1 cellular context compared by ENCODE assay signal in the genomic region with DNA sequence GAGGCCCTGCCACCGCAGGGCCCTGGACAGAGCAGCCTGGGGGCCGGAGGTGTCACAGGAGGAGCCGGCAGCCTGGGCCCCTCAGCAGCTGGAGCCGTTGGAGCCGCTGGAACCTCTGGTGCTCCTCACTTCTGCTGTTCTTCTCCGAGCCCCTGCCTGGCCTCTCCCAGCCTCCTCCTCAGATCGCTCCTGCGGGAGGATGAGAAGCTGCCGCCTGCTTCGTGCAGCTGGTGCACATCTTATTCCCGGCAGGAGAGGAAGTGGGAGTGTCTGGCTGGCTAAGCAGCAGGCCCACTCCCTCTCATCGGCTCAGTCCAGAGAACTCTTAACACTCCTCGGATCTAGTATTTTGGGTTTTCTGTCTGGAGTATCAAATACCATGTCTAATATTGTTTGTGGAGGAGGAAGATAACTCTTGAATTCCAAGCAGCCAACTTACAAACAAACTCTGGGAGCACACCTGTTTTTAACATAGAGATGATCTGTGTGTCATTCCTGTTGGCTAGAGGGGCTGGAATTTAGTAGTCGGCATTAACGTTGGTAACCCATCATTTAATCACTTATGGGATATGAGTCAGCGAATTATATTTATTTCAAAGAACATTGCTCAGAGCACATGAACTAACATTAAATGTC.
TF ChIP-seq lines count a peak whose summit lies in the region.

No MANE protein-coding gene starts in this region.

TF ChIP-seq in HepG2, 621 proteins besides CTCF, POLR2A, EP300 and RAD21 (continued from another document):
- TF ChIP-seq, protein P1, sequence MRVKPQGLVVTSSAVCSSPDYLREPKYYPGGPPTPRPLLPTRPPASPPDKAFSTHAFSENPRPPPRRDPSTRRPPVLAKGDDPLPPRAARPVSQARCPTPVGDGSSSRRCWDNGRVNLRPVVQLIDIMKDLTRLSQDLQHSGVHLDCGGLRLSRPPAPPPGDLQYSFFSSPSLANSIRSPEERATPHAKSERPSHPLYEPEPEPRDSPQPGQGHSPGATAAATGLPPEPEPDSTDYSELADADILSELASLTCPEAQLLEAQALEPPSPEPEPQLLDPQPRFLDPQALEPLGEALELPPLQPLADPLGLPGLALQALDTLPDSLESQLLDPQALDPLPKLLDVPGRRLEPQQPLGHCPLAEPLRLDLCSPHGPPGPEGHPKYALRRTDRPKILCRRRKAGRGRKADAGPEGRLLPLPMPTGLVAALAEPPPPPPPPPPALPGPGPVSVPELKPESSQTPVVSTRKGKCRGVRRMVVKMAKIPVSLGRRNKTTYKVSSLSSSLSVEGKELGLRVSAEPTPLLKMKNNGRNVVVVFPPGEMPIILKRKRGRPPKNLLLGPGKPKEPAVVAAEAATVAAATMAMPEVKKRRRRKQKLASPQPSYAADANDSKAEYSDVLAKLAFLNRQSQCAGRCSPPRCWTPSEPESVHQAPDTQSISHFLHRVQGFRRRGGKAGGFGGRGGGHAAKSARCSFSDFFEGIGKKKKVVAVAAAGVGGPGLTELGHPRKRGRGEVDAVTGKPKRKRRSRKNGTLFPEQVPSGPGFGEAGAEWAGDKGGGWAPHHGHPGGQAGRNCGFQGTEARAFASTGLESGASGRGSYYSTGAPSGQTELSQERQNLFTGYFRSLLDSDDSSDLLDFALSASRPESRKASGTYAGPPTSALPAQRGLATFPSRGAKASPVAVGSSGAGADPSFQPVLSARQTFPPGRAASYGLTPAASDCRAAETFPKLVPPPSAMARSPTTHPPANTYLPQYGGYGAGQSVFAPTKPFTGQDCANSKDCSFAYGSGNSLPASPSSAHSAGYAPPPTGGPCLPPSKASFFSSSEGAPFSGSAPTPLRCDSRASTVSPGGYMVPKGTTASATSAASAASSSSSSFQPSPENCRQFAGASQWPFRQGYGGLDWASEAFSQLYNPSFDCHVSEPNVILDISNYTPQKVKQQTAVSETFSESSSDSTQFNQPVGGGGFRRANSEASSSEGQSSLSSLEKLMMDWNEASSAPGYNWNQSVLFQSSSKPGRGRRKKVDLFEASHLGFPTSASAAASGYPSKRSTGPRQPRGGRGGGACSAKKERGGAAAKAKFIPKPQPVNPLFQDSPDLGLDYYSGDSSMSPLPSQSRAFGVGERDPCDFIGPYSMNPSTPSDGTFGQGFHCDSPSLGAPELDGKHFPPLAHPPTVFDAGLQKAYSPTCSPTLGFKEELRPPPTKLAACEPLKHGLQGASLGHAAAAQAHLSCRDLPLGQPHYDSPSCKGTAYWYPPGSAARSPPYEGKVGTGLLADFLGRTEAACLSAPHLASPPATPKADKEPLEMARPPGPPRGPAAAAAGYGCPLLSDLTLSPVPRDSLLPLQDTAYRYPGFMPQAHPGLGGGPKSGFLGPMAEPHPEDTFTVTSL (CRISPR knock-in tag; IDR thresholded peaks at IDR 0.05; ENCODE audit: borderline replicate concordance) = no peak
- TF ChIP-seq ZIK1 (CRISPR knock-in tag; IDR thresholded peaks at IDR 0.05; ENCODE audit: borderline replicate concordance, low read depth) (no peak), MAFF (IDR thresholded peaks at IDR 0.05; ENCODE audit: low read depth, low read length) (peak; percentile 57), ZNF839 (CRISPR knock-in tag; IDR thresholded peaks at IDR 0.05; ENCODE audit: borderline replicate concordance) (no peak), JUNB (CRISPR knock-in tag; IDR thresholded peaks at IDR 0.05; ENCODE audit: borderline replicate concordance) (no peak), JUN (CRISPR knock-in tag; IDR thresholded peaks at IDR 0.05) (no peak), TAF1 (CRISPR knock-in tag; IDR thresholded peaks at IDR 0.05) (no peak), ZBTB42 (CRISPR knock-in tag; IDR thresholded peaks at IDR 0.05) (no peak), ZNF749 (CRISPR knock-in tag; IDR thresholded peaks at IDR 0.05; ENCODE audit: borderline replicate concordance) (no peak), ZNF558 (CRISPR knock-in tag; IDR thresholded peaks at IDR 0.05; ENCODE audit: borderline replicate concordance) (no peak), ATM (IDR thresholded peaks at IDR 0.05; ENCODE audit: borderline replicate concordance) (no peak), PCBP1 (IDR thresholded peaks at IDR 0.05; ENCODE audit: borderline replicate concordance, low read depth, low read length) (no peak), ZNF143 (CRISPR knock-in tag; IDR thresholded peaks at IDR 0.05) (no peak), ZNF431 (CRISPR knock-in tag; IDR thresholded peaks at IDR 0.05; ENCODE audit: borderline replicate concordance, low read depth) (no peak)
- TF ChIP-seq, protein P2, sequence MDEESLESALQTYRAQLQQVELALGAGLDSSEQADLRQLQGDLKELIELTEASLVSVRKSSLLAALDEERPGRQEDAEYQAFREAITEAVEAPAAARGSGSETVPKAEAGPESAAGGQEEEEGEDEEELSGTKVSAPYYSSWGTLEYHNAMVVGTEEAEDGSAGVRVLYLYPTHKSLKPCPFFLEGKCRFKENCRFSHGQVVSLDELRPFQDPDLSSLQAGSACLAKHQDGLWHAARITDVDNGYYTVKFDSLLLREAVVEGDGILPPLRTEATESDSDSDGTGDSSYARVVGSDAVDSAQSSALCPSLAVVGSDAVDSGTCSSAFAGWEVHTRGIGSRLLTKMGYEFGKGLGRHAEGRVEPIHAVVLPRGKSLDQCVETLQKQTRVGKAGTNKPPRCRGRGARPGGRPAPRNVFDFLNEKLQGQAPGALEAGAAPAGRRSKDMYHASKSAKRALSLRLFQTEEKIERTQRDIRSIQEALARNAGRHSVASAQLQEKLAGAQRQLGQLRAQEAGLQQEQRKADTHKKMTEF (CRISPR knock-in tag; IDR thresholded peaks at IDR 0.05) = no peak
- TF ChIP-seq, protein P3, sequence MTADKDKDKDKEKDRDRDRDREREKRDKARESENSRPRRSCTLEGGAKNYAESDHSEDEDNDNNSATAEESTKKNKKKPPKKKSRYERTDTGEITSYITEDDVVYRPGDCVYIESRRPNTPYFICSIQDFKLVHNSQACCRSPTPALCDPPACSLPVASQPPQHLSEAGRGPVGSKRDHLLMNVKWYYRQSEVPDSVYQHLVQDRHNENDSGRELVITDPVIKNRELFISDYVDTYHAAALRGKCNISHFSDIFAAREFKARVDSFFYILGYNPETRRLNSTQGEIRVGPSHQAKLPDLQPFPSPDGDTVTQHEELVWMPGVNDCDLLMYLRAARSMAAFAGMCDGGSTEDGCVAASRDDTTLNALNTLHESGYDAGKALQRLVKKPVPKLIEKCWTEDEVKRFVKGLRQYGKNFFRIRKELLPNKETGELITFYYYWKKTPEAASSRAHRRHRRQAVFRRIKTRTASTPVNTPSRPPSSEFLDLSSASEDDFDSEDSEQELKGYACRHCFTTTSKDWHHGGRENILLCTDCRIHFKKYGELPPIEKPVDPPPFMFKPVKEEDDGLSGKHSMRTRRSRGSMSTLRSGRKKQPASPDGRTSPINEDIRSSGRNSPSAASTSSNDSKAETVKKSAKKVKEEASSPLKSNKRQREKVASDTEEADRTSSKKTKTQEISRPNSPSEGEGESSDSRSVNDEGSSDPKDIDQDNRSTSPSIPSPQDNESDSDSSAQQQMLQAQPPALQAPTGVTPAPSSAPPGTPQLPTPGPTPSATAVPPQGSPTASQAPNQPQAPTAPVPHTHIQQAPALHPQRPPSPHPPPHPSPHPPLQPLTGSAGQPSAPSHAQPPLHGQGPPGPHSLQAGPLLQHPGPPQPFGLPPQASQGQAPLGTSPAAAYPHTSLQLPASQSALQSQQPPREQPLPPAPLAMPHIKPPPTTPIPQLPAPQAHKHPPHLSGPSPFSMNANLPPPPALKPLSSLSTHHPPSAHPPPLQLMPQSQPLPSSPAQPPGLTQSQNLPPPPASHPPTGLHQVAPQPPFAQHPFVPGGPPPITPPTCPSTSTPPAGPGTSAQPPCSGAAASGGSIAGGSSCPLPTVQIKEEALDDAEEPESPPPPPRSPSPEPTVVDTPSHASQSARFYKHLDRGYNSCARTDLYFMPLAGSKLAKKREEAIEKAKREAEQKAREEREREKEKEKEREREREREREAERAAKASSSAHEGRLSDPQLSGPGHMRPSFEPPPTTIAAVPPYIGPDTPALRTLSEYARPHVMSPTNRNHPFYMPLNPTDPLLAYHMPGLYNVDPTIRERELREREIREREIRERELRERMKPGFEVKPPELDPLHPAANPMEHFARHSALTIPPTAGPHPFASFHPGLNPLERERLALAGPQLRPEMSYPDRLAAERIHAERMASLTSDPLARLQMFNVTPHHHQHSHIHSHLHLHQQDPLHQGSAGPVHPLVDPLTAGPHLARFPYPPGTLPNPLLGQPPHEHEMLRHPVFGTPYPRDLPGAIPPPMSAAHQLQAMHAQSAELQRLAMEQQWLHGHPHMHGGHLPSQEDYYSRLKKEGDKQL (CRISPR knock-in tag; IDR thresholded peaks at IDR 0.05; ENCODE audit: low read depth) = no peak
- TF ChIP-seq, protein P4, sequence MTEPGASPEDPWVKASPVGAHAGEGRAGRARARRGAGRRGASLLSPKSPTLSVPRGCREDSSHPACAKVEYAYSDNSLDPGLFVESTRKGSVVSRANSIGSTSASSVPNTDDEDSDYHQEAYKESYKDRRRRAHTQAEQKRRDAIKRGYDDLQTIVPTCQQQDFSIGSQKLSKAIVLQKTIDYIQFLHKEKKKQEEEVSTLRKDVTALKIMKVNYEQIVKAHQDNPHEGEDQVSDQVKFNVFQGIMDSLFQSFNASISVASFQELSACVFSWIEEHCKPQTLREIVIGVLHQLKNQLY (CRISPR knock-in tag; IDR thresholded peaks at IDR 0.05) = no peak
